Comparison of ENCODE assay signal across 25 cellular contexts in genomic region chr3:41708176-41708575, GRCh38.
"Had no signal": no experiment of that assay in that cellular context is flagged by ENCODE, and none has a peak within 500 bp of the region (broad histone marks: within the 10 kb centered on the region; RNA-seq: fewer than 3 reads in every experiment).

No MANE protein-coding gene starts in this region.

- H3K36me3 ChIP-seq: colonic mucosa, esophagus muscularis mucosa, esophagus squamous epithelium, gastrocnemius medialis, gastroesophageal sphincter, heart left ventricle, heart right ventricle had no signal

- H3K27ac ChIP-seq: colonic mucosa, coronary artery, dorsolateral prefrontal cortex, epithelial cell of prostate, esophagus muscularis mucosa, esophagus squamous epithelium, foreskin keratinocyte, gastrocnemius medialis, gastroesophageal sphincter, heart left ventricle, heart right ventricle, hepatocyte had no signal

- ATAC-seq: effector memory CD8-positive, alpha-beta T cell; esophagus mucosa; foreskin keratinocyte; gastrocnemius medialis; gastroesophageal sphincter; heart left ventricle; heart right ventricle had no signal

- H3K4me2 ChIP-seq: hepatocyte had no signal

- H3K4me3 ChIP-seq: colonic mucosa, coronary artery, dorsolateral prefrontal cortex, esophagus muscularis mucosa, esophagus squamous epithelium, gastrocnemius medialis, gastroesophageal sphincter, heart left ventricle, heart right ventricle, hepatocyte had no signal

- H3K79me2 ChIP-seq: hepatocyte had no signal

- H2AFZ ChIP-seq: hepatocyte had no signal

- H3K27me3 ChIP-seq: colonic mucosa, dorsolateral prefrontal cortex, esophagus muscularis mucosa, esophagus squamous epithelium, foreskin keratinocyte, gastrocnemius medialis, gastroesophageal sphincter, heart left ventricle, heart right ventricle, hepatocyte had no signal

- H3K9me3 ChIP-seq: colonic mucosa, esophagus muscularis mucosa, esophagus squamous epithelium, gastrocnemius medialis, gastroesophageal sphincter, heart left ventricle, heart right ventricle had no signal

- DNase-seq: colonic mucosa; cortex of kidney; dorsolateral prefrontal cortex; effector CD4-positive, alpha-beta T cell; effector CD8-positive, alpha-beta T cell; effector memory CD4-positive, alpha-beta T cell; effector memory CD8-positive, alpha-beta T cell; endodermal cell; erythroblast; esophagus squamous epithelium; foreskin fibroblast; foreskin keratinocyte; foreskin melanocyte; gastrocnemius medialis; glutamatergic neuron; head of caudate nucleus; heart left ventricle; heart right ventricle; hippocampal formation had no signal

- H3K4me1 ChIP-seq: colonic mucosa, esophagus muscularis mucosa, esophagus squamous epithelium, foreskin keratinocyte, gastrocnemius medialis, gastroesophageal sphincter had no signal
